8 cellular contexts compared by ENCODE assay signal in genomic region chr7:69599211-69599878, GRCh38. TPM values are rescaled to one million over a fixed set of nuclear protein-coding genes. Genes with fewer than 3 reads are reported as not detected.
DNase-seq lines count a peak whose midpoint lies in the region; ATAC-seq and TF ChIP-seq lines count a peak whose summit lies in the region.

No MANE protein-coding gene starts in this region.

- DNase-seq in COLO668 (lab: John Stamatoyannopoulos, UW; ENCODE audit: unreplicated experiment) (peak; percentile 49), IMR-90 (no peak), ascending aorta (ENCODE audit: low spot score in 2 of 2) (no peak), islet precursor cell (peak; percentile 58), stomach (no peak), MV-4-11 (lab: John Stamatoyannopoulos, UW) (no peak)

- no peak for TF ChIP-seq EP300 in stomach (IDR thresholded peaks at IDR 0.05)

- no TSS peak for BruUV-seq in IMR-90 (replicated peaks; lab: Mats Ljungman, UMichigan)

- no peak overlapping the region for H3K56ac ChIP-seq in IMR-90 (ENCODE audit: extremely low read depth, insufficient read depth, low read length)

- TF ChIP-seq POLR2A in IMR-90 (IDR thresholded peaks at IDR 0.05; ENCODE audit: low read depth, low read length) (no peak), stomach (IDR thresholded peaks at IDR 0.05) (no peak)

- H4K91ac ChIP-seq in IMR-90 (ENCODE audit: insufficient read depth, low read depth, low read length) = no peak overlapping the region

- dilution Hi-C loops in IMR-90 (cut with HindIII; ENCODE audit: low sequenced_read_pairs, unreplicated experiment) = no loop called here

- no peak overlapping the region for H3K14ac ChIP-seq in IMR-90 (replicated peaks; ENCODE audit: low read depth, low read length)

- in situ Hi-C loops in IMR-90 (cut with MboI; ENCODE audit: low sequenced_read_pairs) = no loop called here

- no peaks in the 10 kb centered on the region for H3K79me1 ChIP-seq in IMR-90 (ENCODE audit: low read depth in 1 of 2, low read length in 2 of 2)

- CTCF ChIA-PET in IMR-90 (lab: Yijun Ruan, JAX) = no interaction called here

- H2BK5ac ChIP-seq in IMR-90 (ENCODE audit: low read depth, low read length, poor library complexity, severe bottlenecking) = no peak overlapping the region

- H3K27ac ChIP-seq in IMR-90 (ENCODE audit: insufficient read depth, low read length) (no peak overlapping the region), ascending aorta (peak overlapping the region in 1 of 2 donors; percentile 93), stomach (peak overlapping the region in 4 of 5 donors; percentile 63 to 89 (median 79))

- TF ChIP-seq RAD21 in IMR-90 (IDR thresholded peaks at IDR 0.05; ENCODE audit: low read length) = no peak

- intact Hi-C loops in IMR-90 (cut with micrococcal nuclease) = loop anchor here (10.0 kb wide), 1 partner anchor 1095 kb away; no protein-coding TSS in a partner anchor
- intact Hi-C loops in ascending aorta (cut with DNase I) = no loop called here
- intact Hi-C loops in stomach (cut with DNase I; ENCODE audit: low total_unique reads) = no loop called here

- H2AFZ ChIP-seq in IMR-90 (replicated peaks; ENCODE audit: low read length, poor library complexity) = peak overlapping the region; percentile 68

- H4K5ac ChIP-seq in IMR-90 (ENCODE audit: low read depth, low read length) = no peak overlapping the region

- POLR2A ChIA-PET in IMR-90 (lab: Charles Lee; ENCODE audit: unreplicated experiment) = no interaction called here

- H2BK20ac ChIP-seq in IMR-90 (ENCODE audit: low read depth, low read length) = no peak overlapping the region

- H2BK15ac ChIP-seq in IMR-90 (ENCODE audit: low read depth, low read length) = no peak overlapping the region

- H2AK5ac ChIP-seq in IMR-90 (ENCODE audit: low read depth, low read length) = no peak overlapping the region

- H2BK120ac ChIP-seq in IMR-90 (ENCODE audit: low read depth, low read length) = no peak overlapping the region

- no peak overlapping the region for H3K23ac ChIP-seq in IMR-90 (ENCODE audit: low read depth, low read length)

- H3K9me1 ChIP-seq in IMR-90 (ENCODE audit: insufficient read depth, low read length) = no peaks in the 10 kb centered on the region

- no peak for TF ChIP-seq CTCF in IMR-90 (conservative IDR thresholded peaks at IDR 0.05; ENCODE audit: low read depth, low read length)
- TF ChIP-seq CTCF in ascending aorta (IDR thresholded peaks at IDR 0.05) = no peak
- TF ChIP-seq CTCF in stomach (IDR thresholded peaks at IDR 0.05) = no peak

- H2AK9ac ChIP-seq in IMR-90 (replicated peaks; ENCODE audit: low read depth, low read length, poor library complexity) = no peak overlapping the region

- no peak overlapping the region for H3K18ac ChIP-seq in IMR-90 (ENCODE audit: low read depth, low read length)

- WGBS in IMR-90 (ENCODE audit: extremely low coverage in 2 of 2, insufficient read length in 1 of 2), 2 experiments = 1% methylated on average over 38 of the region's 66 CpGs; no CpG with 5 or more reads in 1 of the 2 experiments
- WGBS in stomach, 5 donors = 1 to 2% (median 1%) methylated on average over 46 to 66 of the region's 66 CpGs

- no peak overlapping the region for H4K8ac ChIP-seq in IMR-90 (ENCODE audit: low read depth in 2 of 2, low read length in 2 of 2)

- no peak overlapping the region for H3K4ac ChIP-seq in IMR-90 (ENCODE audit: low read depth, low read length)

- H3K4me3 ChIP-seq in IMR-90 (ENCODE audit: insufficient read depth, low read depth, low read length) = peak overlapping the region; percentile 69
- peak overlapping the region; percentile 80 to 85 for H3K4me3 ChIP-seq in ascending aorta
- H3K4me3 ChIP-seq in stomach = peak overlapping the region; percentile 61 to 89 (median 81)

- peak overlapping the region; percentile 99; the same call in 1 of the 2 replicates for H3K4me2 ChIP-seq in IMR-90 (ENCODE audit: low read depth, low read length)

- H3K27me3 ChIP-seq in IMR-90 (ENCODE audit: control insufficient read depth, insufficient read depth, low read length) = peaks cover 17% of the 10 kb centered on the region
- H3K27me3 ChIP-seq in ascending aorta = no peaks in the 10 kb centered on the region
- peaks cover 0 to 42% (median 29%) of the 10 kb centered on the region in 3 donors for H3K27me3 ChIP-seq in stomach

- H3K4me1 ChIP-seq in IMR-90 (ENCODE audit: control insufficient read depth, insufficient read depth, low read length) (0 out of 2 replicates have a peak, but pooled peaks cover 2% of the 10 kb centered on the region), ascending aorta (peaks cover 9 to 13% of the 10 kb centered on the region in 2 donors), stomach (peaks cover 26 to 59% (median 39%) of the 10 kb centered on the region in 4 donors)

- no peak overlapping the region for H3K9ac ChIP-seq in IMR-90 (ENCODE audit: low read depth, low read length)

- no peaks in the 10 kb centered on the region for H4K20me1 ChIP-seq in IMR-90 (ENCODE audit: insufficient read depth, low read length)

- H3K36me3 ChIP-seq in IMR-90 (ENCODE audit: control insufficient read depth, insufficient read depth, low read length) = no peaks in the 10 kb centered on the region
- no peaks in the 10 kb centered on the region for H3K36me3 ChIP-seq in ascending aorta
- no peaks in the 10 kb centered on the region for H3K36me3 ChIP-seq in stomach

- ATAC-seq in IMR-90 (ENCODE audit: low read depth) = no peak
- no peak for ATAC-seq in HG03571 (IDR thresholded peaks at IDR 0.05; ENCODE audit: unreplicated experiment)
- no peak for ATAC-seq in GM21367 (IDR thresholded peaks at IDR 0.05; ENCODE audit: unreplicated experiment)

- H3K9me3 ChIP-seq in IMR-90 (ENCODE audit: control insufficient read depth, insufficient read depth, low read length) = no peaks in the 10 kb centered on the region
- H3K9me3 ChIP-seq in ascending aorta = no peaks in the 10 kb centered on the region
- H3K9me3 ChIP-seq in stomach = no peaks in the 10 kb centered on the region

TF ChIP-seq in IMR-90, 13 proteins besides CTCF, POLR2A, EP300 and RAD21:
- TF ChIP-seq CEBPB (IDR thresholded peaks at IDR 0.05; ENCODE audit: low read depth, low read length) (no peak), MAZ (IDR thresholded peaks at IDR 0.05; ENCODE audit: borderline replicate concordance, low read depth, low read length) (no peak), USF2 (IDR thresholded peaks at IDR 0.05; ENCODE audit: low read depth, low read length) (no peak), FOS (IDR thresholded peaks at IDR 0.05; ENCODE audit: low read depth, low read length) (no peak), MAFK (IDR thresholded peaks at IDR 0.05; ENCODE audit: low read depth, low read length) (no peak), CHD1 (IDR thresholded peaks at IDR 0.05; ENCODE audit: low read depth, low read length) (no peak), MXI1 (IDR thresholded peaks at IDR 0.05; ENCODE audit: borderline replicate concordance, low read depth, low read length) (no peak), BHLHE40 (IDR thresholded peaks at IDR 0.05; ENCODE audit: low read depth, low read length) (no peak), RFX5 (IDR thresholded peaks at IDR 0.05; ENCODE audit: low read depth, low read length) (no peak), ELK1 (IDR thresholded peaks at IDR 0.05; ENCODE audit: borderline replicate concordance, low read depth, low read length) (no peak), NFE2L2 (IDR thresholded peaks at IDR 0.05; ENCODE audit: low read depth, low read length) (no peak), RCOR1 (IDR thresholded peaks at IDR 0.05; ENCODE audit: insufficient replicate concordance, low read length) (no peak), SMC3 (IDR thresholded peaks at IDR 0.05; ENCODE audit: low read depth, low read length) (no peak)
TF ChIP-seq in IMR-90: peak in this region for 0.

RNA-seq across cellular contexts. Expression of gene AUTS2, which starts 1.1 kb away (rescaled TPM):
- total RNA-seq in IMR-90 (2012; rRNA removed) (0.90 and 1.4 TPM in 2 replicates), ascending aorta (90.4 TPM), stomach (10 to 100 TPM; 32.1 to 90.3 (median 44.6) TPM)
- polyA plus RNA-seq in IMR-90 (2012; rRNA removed) (3.0 and 3.5 TPM in 2 replicates), stomach (1 to 10 TPM; 3.8 to 9.7 (median 6.2) TPM)
- 2.1 and 7.7 TPM in 2 replicates for polyA plus RNA-seq in IMR-90 (2012; cell fraction: cytosol; rRNA removed)
- 8.7 and 12.6 TPM in 2 replicates for polyA plus RNA-seq in IMR-90 (2012; cell fraction: nucleus; rRNA removed; ENCODE audit: low replicate concordance)

Comparison
In these comparisons a context has a peak if more than half of its experiments do, and no peak if none do; other contexts are left out.
1. DNase-seq: peak in COLO668 (single experiment) and islet precursor cell (single experiment); none in IMR-90 (single experiment), ascending aorta (0 of 2), stomach (single experiment) and MV-4-11 (single experiment).
2. RNA of gene AUTS2, which starts 1.1 kb away (total RNA-seq): 90.4 TPM in ascending aorta (single experiment) and 32.1 to 90.3 TPM in stomach; 0.90 to 1.4 TPM in IMR-90; every median in the first group is over 10 times any median in the second.
3. Peak in every context shown above with its lines, with median percentiles within 50 percentile points of each other: H3K4me3 ChIP-seq.